24 cellular contexts compared by ENCODE assay signal in the genomic region with DNA sequence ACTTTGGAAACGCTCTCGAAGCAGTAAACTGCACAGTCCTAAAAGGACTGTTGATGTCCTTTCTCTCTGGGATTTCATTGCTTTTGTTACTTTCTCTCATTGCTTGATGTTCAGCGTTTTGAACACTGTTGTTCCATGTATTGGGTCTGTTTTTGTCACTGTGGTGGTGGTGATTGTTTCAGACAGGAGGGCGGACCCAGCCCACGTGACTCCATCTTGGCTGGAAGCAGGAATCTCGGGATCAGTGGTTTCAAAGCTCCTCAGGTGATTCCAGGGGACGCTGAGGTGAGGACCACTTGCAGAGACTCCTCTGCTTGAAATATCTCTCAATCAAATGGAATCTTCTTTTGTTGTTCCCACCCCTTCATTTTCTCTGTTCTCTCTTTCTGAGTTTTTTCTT. TPM values are rescaled to one million over a fixed set of nuclear protein-coding genes. Genes with fewer than 3 reads are reported as not detected.
DNase-seq lines count a peak whose midpoint lies in the region; ATAC-seq, FAIRE-seq and TF ChIP-seq lines count a peak whose summit lies in the region.
"Had no signal": no experiment of that assay in that cellular context is flagged by ENCODE, and none has a peak within 500 bp of the region (broad histone marks: within the 10 kb centered on the region; RNA-seq: fewer than 3 reads in every experiment).

No MANE protein-coding gene starts in this region.

- H3K9me3 ChIP-seq in mammary epithelial cell (replicated peaks; ENCODE audit: insufficient read depth, low read length) (no peaks in the 10 kb centered on the region), Loucy (ENCODE audit: insufficient read depth, low read depth, low read length) (no peaks in the 10 kb centered on the region), H1 (ENCODE audit: insufficient read depth in 2 of 2, low read depth in 1 of 2, low read length in 1 of 2) (no peaks in the 10 kb centered on the region), spleen (peaks cover 0 to 3% (median 0%) of the 10 kb centered on the region in 8 donors)
- H3K9me3 ChIP-seq: MG63 had no signal

- in situ Hi-C loops in mammary epithelial cell (cut with MboI; ENCODE audit: low sequenced_read_pairs in 2 of 2) = no loop called here

- no peak overlapping the region for H4K5ac ChIP-seq in H1 (ENCODE audit: insufficient read length, low read depth, low read length)

- H3K4me1 ChIP-seq in mammary epithelial cell (ENCODE audit: insufficient read depth, low read length) (no peaks in the 10 kb centered on the region), Loucy (ENCODE audit: insufficient read depth, low read length, poor library complexity, severe bottlenecking) (no peaks in the 10 kb centered on the region), H1 (replicated peaks in 1 of 4; ENCODE audit: control insufficient read depth in 3 of 4, insufficient read depth in 4 of 4, low read length in 3 of 4) (no peaks in the 10 kb centered on the region), spleen (peaks cover 0 to 23% (median 8%) of the 10 kb centered on the region in 6 donors)

- no peak overlapping the region for H3K56ac ChIP-seq in H1 (replicated peaks; ENCODE audit: insufficient read length, low read depth, low read length)

- no peak for FAIRE-seq in H1 (lab: Jason Lieb, UNC)
- FAIRE-seq: RCC 7860 had no signal

- CTCF ChIA-PET in mammary epithelial cell (lab: Charles Lee; ENCODE audit: low non-redundant PET) (no interaction called here), MCF 10A (lab: Yijun Ruan, JAX) (interaction anchor here (1.4 to 3.2 kb wide), 2 partner anchors 27 to 315 kb away, joined by 3 to 15 read pairs; no protein-coding TSS in a partner anchor), H1 (lab: Charles Lee; ENCODE audit: partially characterized antibody) (interaction anchor here (1.0 to 7.4 kb wide), 7 partner anchors 9 to 58 kb away, joined by 3 to 81 read pairs (median 3); no protein-coding TSS in a partner anchor)

- 70% methylated on average over 6 of the region's 7 CpGs for WGBS in mammary epithelial cell (ENCODE audit: low coverage, missing lambda C conversion rate)
- 91% methylated on average over 7 of the region's 7 CpGs; no CpG with 5 or more reads in 1 of the 2 experiments for WGBS in H1 (ENCODE audit: extremely low coverage in 1 of 2, insufficient coverage in 1 of 2, insufficient read length in 1 of 2, insufficient replicate concordance in 2 of 2, low coverage in 1 of 2, low lambda C conversion rate in 2 of 2, missing lambda C conversion rate in 1 of 2), 2 experiments
- WGBS in spleen, 5 donors = 78 to 86% (median 83%) methylated on average over 7 of the region's 7 CpGs

- peaks cover 28% of the 10 kb centered on the region for H3K27me3 Mint-ChIP-seq in MCF 10A (ENCODE audit: insufficient read depth, unreplicated experiment)
- H3K27me3 Mint-ChIP-seq: B cell; CD4-positive, alpha-beta memory T cell had no signal

- H3K36me3 Mint-ChIP-seq in MCF 10A (ENCODE audit: insufficient read depth, unreplicated experiment) = no peaks in the 10 kb centered on the region

- no peak overlapping the region for H2AK5ac ChIP-seq in H1 (ENCODE audit: low read depth, low read length)

- H2BK12ac ChIP-seq in H1 (ENCODE audit: low read depth, low read length) = no peak overlapping the region

- H3K4me2 ChIP-seq in mammary epithelial cell (ENCODE audit: insufficient read depth, low read depth, low read length) (no peak overlapping the region), Loucy (ENCODE audit: low read depth, low read length, poor library complexity, severe bottlenecking) (no peak overlapping the region), H1 (ENCODE audit: insufficient read depth in 1 of 2, low read depth in 2 of 2, low read length in 2 of 2) (no peak overlapping the region)
- H3K4me2 ChIP-seq: KMS-11 had no signal

- no peak for TF ChIP-seq EP300 in H1 (IDR thresholded peaks at IDR 0.05; ENCODE audit: borderline replicate concordance in 1 of 2, low read depth in 2 of 2, low read length in 2 of 2)

- POLR2A ChIA-PET in MCF 10A (lab: Yijun Ruan, JAX) = no interaction called here
- POLR2A ChIA-PET in H1 (lab: Charles Lee; ENCODE audit: partially characterized antibody) = interaction anchor here (0.9 to 26.3 kb wide), 10 partner anchors 9 to 63 kb away, joined by 3 to 490 read pairs (median 6); a partner anchor contains a TSS

- dilution Hi-C loops in mammary epithelial cell (cut with HindIII; ENCODE audit: low sequenced_read_pairs) = no loop called here

- intact Hi-C loops in mammary epithelial cell (cut with micrococcal nuclease) (no loop called here), MCF 10A (cut with micrococcal nuclease) (no loop called here), spleen (cut with DNase I; ENCODE audit: low total_unique reads) (no loop called here)

- H4K20me1 ChIP-seq in mammary epithelial cell (ENCODE audit: insufficient read depth, low read length) = no peaks in the 10 kb centered on the region
- no peaks in the 10 kb centered on the region for H4K20me1 ChIP-seq in Loucy (ENCODE audit: insufficient read depth, low read length, poor library complexity, severe bottlenecking)
- H4K20me1 ChIP-seq in H1 (replicated peaks in 1 of 2; ENCODE audit: control insufficient read depth in 1 of 2, insufficient read depth in 2 of 2, low read length in 2 of 2) = peaks cover 2 to 7% of the 10 kb centered on the region in 2 experiments

- H3K9me2 ChIP-seq in Loucy (replicated peaks; ENCODE audit: low read depth, low read length) = no peaks in the 10 kb centered on the region

- no peak overlapping the region for H2BK20ac ChIP-seq in H1 (ENCODE audit: low read length)

- peaks cover 8% of the 10 kb centered on the region; the same call in 1 of the 2 replicates for H3K79me1 ChIP-seq in H1 (ENCODE audit: low read depth, low read length)

- H3K27ac Mint-ChIP-seq in MCF 10A (ENCODE audit: low read depth, unreplicated experiment) = no peak overlapping the region
- H3K27ac Mint-ChIP-seq: B cell had no signal

- no peaks in the 10 kb centered on the region for H3K36me3 ChIP-seq in mammary epithelial cell (ENCODE audit: insufficient read depth, low read length)
- H3K36me3 ChIP-seq in Loucy (ENCODE audit: insufficient read depth, low read length) = no peaks in the 10 kb centered on the region
- peaks cover 24 to 73% (median 32%) of the 10 kb centered on the region in 4 experiments for H3K36me3 ChIP-seq in H1 (ENCODE audit: control insufficient read depth in 2 of 4, insufficient read depth in 4 of 4, low read length in 3 of 4)
- H3K36me3 ChIP-seq in spleen = no peaks in the 10 kb centered on the region
- H3K36me3 ChIP-seq: MG63 had no signal

- no peak for DNase-seq in mammary epithelial cell
- DNase-seq in MCF 10A (ENCODE audit: unreplicated experiment) = no peak
- DNase-seq in H1 (ENCODE audit: low read depth in 1 of 2, low spot score in 2 of 2) = no peak
- DNase-seq in COLO829 (ENCODE audit: low spot score) = no peak
- no peak for DNase-seq in spleen
- DNase-seq in RKO (ENCODE audit: low spot score) = no peak
- DNase-seq: Calu3; CD4-positive, alpha-beta memory T cell; DMS53; H7; MG63; NCI-H1092 treated with DMSO at 0.1 percent for 48 hours; NCI-H748 treated with DMSO at 0.1 percent for 48 hours; NK-92 treated with Interleukin-12 subunit alpha and Interleukin-12 subunit beta, amount 100 ng/mL, for 24 hours; Right ventricle myocardium superior had no signal

- H4K91ac ChIP-seq in H1 (replicated peaks; ENCODE audit: insufficient read length, low read length) = no peak overlapping the region

- H2AFZ ChIP-seq in mammary epithelial cell (ENCODE audit: low read depth, low read length) = peak overlapping the region; percentile 21
- H2AFZ ChIP-seq in Loucy (ENCODE audit: low read length) = 0 out of 2 replicates have a peak overlapping the region, but pooled peaks have one; percentile 46
- H2AFZ ChIP-seq in H1 (ENCODE audit: low read length) = no peak overlapping the region

- H3K4me3 ChIP-seq in mammary epithelial cell (replicated peaks in 1 of 3; ENCODE audit: insufficient read depth in 1 of 3, low read depth in 2 of 3, low read length in 3 of 3) (no peak overlapping the region), Loucy (ENCODE audit: low read length, poor library complexity, severe bottlenecking) (no peak overlapping the region), H1 (ENCODE audit: extremely low read depth in 1 of 4, insufficient read depth in 2 of 4, low read depth in 3 of 4, low read length in 4 of 4) (no peak overlapping the region), spleen (no peak overlapping the region)
- H3K4me3 ChIP-seq: MG63, SK-N-MC had no signal

- no peak for ATAC-seq in HG02973 (IDR thresholded peaks at IDR 0.05; ENCODE audit: unreplicated experiment)

- H3K9ac ChIP-seq in mammary epithelial cell (ENCODE audit: insufficient read depth, low read length) (no peak overlapping the region), Loucy (ENCODE audit: low read depth, low read length, poor library complexity, severe bottlenecking) (no peak overlapping the region), H1 (replicated peaks in 1 of 4; ENCODE audit: extremely low read depth in 1 of 4, low read depth in 3 of 4, low read length in 3 of 4) (no peak overlapping the region)
- H3K9ac ChIP-seq: KMS-11 had no signal

- no peak overlapping the region for H2BK15ac ChIP-seq in H1 (ENCODE audit: low read length)

- no TSS peak for BruUV-seq in mammary epithelial cell (replicated peaks; lab: Mats Ljungman, UMichigan)
- no TSS peak for BruUV-seq in MCF 10A (replicated peaks; lab: Mats Ljungman, UMichigan)

- H4K8ac ChIP-seq in H1 (ENCODE audit: extremely low read depth, insufficient read depth, low read length) = no peak overlapping the region

- no peaks in the 10 kb centered on the region for H3K9me3 Mint-ChIP-seq in MCF 10A (ENCODE audit: unreplicated experiment)

- no peak for TF ChIP-seq RAD21 in H1 (IDR thresholded peaks at IDR 0.05 in 1 of 2, conservative IDR thresholded peaks at IDR 0.05 in 1 of 2; ENCODE audit: low read depth in 2 of 2, low read length in 2 of 2)

- H3K79me2 ChIP-seq in mammary epithelial cell (ENCODE audit: insufficient read depth, low read length) (no peaks in the 10 kb centered on the region), Loucy (ENCODE audit: insufficient read depth, low read length) (no peaks in the 10 kb centered on the region), H1 (ENCODE audit: control insufficient read depth in 1 of 2, insufficient read depth in 2 of 2, low read length in 2 of 2) (peaks cover 0 to 48% of the 10 kb centered on the region in 2 experiments; a peak in 3 of 4 replicates)

- H3K14ac ChIP-seq in H1 (ENCODE audit: insufficient read length) = no peak overlapping the region

- H3F3A ChIP-seq in Loucy (ENCODE audit: low read depth) = no peaks in the 10 kb centered on the region

- no peak overlapping the region for H3K18ac ChIP-seq in H1 (ENCODE audit: extremely low read depth, low read length)

- H2BK5ac ChIP-seq in H1 (ENCODE audit: low read depth, low read length) = no peak overlapping the region

- H3K23ac ChIP-seq in H1 (ENCODE audit: insufficient read length) = no peak overlapping the region

- no peak overlapping the region for H3K4ac ChIP-seq in H1 (replicated peaks; ENCODE audit: insufficient read length, low read depth, low read length)

- no peak overlapping the region for H3K27ac ChIP-seq in mammary epithelial cell (ENCODE audit: insufficient read depth, low read depth, low read length)
- 0 out of 2 replicates have a peak overlapping the region, but pooled peaks have one; percentile 22 for H3K27ac ChIP-seq in H1 (ENCODE audit: low read depth, low read length)
- no peak overlapping the region for H3K27ac ChIP-seq in spleen
- H3K27ac ChIP-seq: KMS-11, SK-N-MC had no signal

- TF ChIP-seq POLR2A in H1 (IDR thresholded peaks at IDR 0.05; ENCODE audit: control extremely low read depth in 1 of 2, low read depth in 2 of 2, low read length in 2 of 2) = no peak
- TF ChIP-seq POLR2A in spleen (IDR thresholded peaks at IDR 0.05) = no peak

- H3K27me3 ChIP-seq in mammary epithelial cell (ENCODE audit: insufficient read depth, low read length) (no peaks in the 10 kb centered on the region), Loucy (ENCODE audit: insufficient read depth, low read length, poor library complexity, severe bottlenecking) (no peaks in the 10 kb centered on the region), H1 (replicated peaks in 1 of 4; ENCODE audit: control insufficient read depth in 3 of 4, extremely low read depth in 1 of 4, insufficient read depth in 3 of 4, low read length in 3 of 4) (no peaks in the 10 kb centered on the region), spleen (replicated peaks in 1 of 7) (peaks cover 0 to 6% (median 0%) of the 10 kb centered on the region in 7 donors)
- H3K27me3 ChIP-seq: MG63 had no signal

- no peak overlapping the region for H2BK120ac ChIP-seq in H1 (replicated peaks; ENCODE audit: low read depth, low read length)

- H3K4me3 Mint-ChIP-seq in MCF 10A (ENCODE audit: unreplicated experiment) = no peak overlapping the region
- H3K4me3 Mint-ChIP-seq: B cell; CD4-positive, alpha-beta memory T cell had no signal

- H3K23me2 ChIP-seq in H1 (ENCODE audit: low read depth, low read length) = no peaks in the 10 kb centered on the region

- TF ChIP-seq CTCF in mammary epithelial cell (conservative IDR thresholded peaks at IDR 0.05 in 1 of 2, IDR thresholded peaks at IDR 0.05 in 1 of 2; ENCODE audit: extremely low read depth in 1 of 2, insufficient read depth in 1 of 2, low read depth in 1 of 2, low read length in 2 of 2) = no peak
- TF ChIP-seq CTCF in MCF 10A (IDR thresholded peaks at IDR 0.05; ENCODE audit: unreplicated experiment) = no peak
- TF ChIP-seq CTCF in Loucy (conservative IDR thresholded peaks at IDR 0.05; ENCODE audit: low read length) = no peak
- TF ChIP-seq CTCF in H1 (IDR thresholded peaks at IDR 0.05; ENCODE audit: control extremely low read depth in 1 of 3, insufficient read depth in 1 of 3, low read depth in 1 of 3, low read length in 3 of 3) = no peak
- no peak for TF ChIP-seq CTCF in spleen (IDR thresholded peaks at IDR 0.05 in 8 of 11, conservative IDR thresholded peaks at IDR 0.05 in 3 of 11)

- peaks cover 6% of the 10 kb centered on the region for H3K4me1 Mint-ChIP-seq in MCF 10A (ENCODE audit: insufficient read depth, unreplicated experiment)

RNA-seq across cellular contexts. Expression of a gene that starts 18.3 kb away (rescaled TPM):
- total RNA-seq in mammary epithelial cell (not detected), MCF 10A (2022) (not detected in 2 replicates), spleen (10 to 100 TPM; 34.5 to 46.0 (median 40.5) TPM)
- polyA plus RNA-seq in mammary epithelial cell (not detected), H1 (2011; rRNA removed) (not detected in 2 replicates), spleen (10 to 100 TPM; 15.6 to 21.0 (median 16.6) TPM)
- polyA minus RNA-seq in mammary epithelial cell = not detected
- not detected in 2 replicates for total RNA-seq in H1 (2021; fragmentation: NEBNext Ultra II Directional; extraction: Animal tissue kit (Norgen Biotek cat#: 25700))
- polyA plus RNA-seq in H1 (2011; cell fraction: cytosol; rRNA removed) = not detected
- polyA plus RNA-seq in H1 (2011; cell fraction: nucleus; rRNA removed) = not detected
- polyA plus RNA-seq in H1 (2012, experiment 1 of 2) = 4.4 to 8.4 TPM (median 5.1 TPM) in 4 replicates
- 2.9 TPM for polyA plus RNA-seq in H1 (2012, experiment 2 of 2)
- not detected for polyA plus RNA-seq in H1 (2013, experiment 1 of 2)
- polyA plus RNA-seq in H1 (2013, experiment 2 of 2) = not detected
- not detected in 2 replicates for polyA minus RNA-seq in H1 (2011; rRNA and poly(A)+ RNA removed)
- polyA minus RNA-seq in H1 (2011; cell fraction: cytosol; rRNA and poly(A)+ RNA removed) = not detected
- polyA minus RNA-seq in H1 (2011; cell fraction: nucleus; rRNA and poly(A)+ RNA removed) = not detected
- total RNA-seq: Calu3, H7, NCI-H460 had no signal

RNA-seq across cellular contexts. Expression of a gene that starts 48.5 kb away (rescaled TPM):
- total RNA-seq in mammary epithelial cell = under 1 TPM; 0.12 to 0.33 TPM
- 1.00 TPM for polyA plus RNA-seq in mammary epithelial cell
- polyA minus RNA-seq in mammary epithelial cell = 8.8 TPM
- total RNA-seq in MCF 10A (2022) = not detected in 2 replicates
- 102 and 106 TPM in 2 replicates for total RNA-seq in H1 (2021; fragmentation: NEBNext Ultra II Directional; extraction: Animal tissue kit (Norgen Biotek cat#: 25700))
- polyA plus RNA-seq in H1 (2011; rRNA removed) = 89.0 and 119 TPM in 2 replicates
- 91.7 TPM for polyA plus RNA-seq in H1 (2011; cell fraction: cytosol; rRNA removed)
- polyA plus RNA-seq in H1 (2011; cell fraction: nucleus; rRNA removed) = 116 TPM
- 90.0 to 121 TPM (median 112 TPM) in 4 replicates for polyA plus RNA-seq in H1 (2012, experiment 1 of 2)
- polyA plus RNA-seq in H1 (2012, experiment 2 of 2) = 101 TPM
- polyA plus RNA-seq in H1 (2013, experiment 1 of 2) = 129 TPM
- polyA plus RNA-seq in H1 (2013, experiment 2 of 2) = 122 TPM
- polyA minus RNA-seq in H1 (2011; rRNA and poly(A)+ RNA removed) = 70.3 and 84.6 TPM in 2 replicates
- 86.7 TPM for polyA minus RNA-seq in H1 (2011; cell fraction: cytosol; rRNA and poly(A)+ RNA removed)
- polyA minus RNA-seq in H1 (2011; cell fraction: nucleus; rRNA and poly(A)+ RNA removed) = 53.3 TPM
- total RNA-seq in spleen = 10 to 100 TPM in 6 of 7 donors, 1 to 10 TPM in 1; 8.8 to 37.2 (median 21.7) TPM
- polyA plus RNA-seq in spleen = 1 to 10 TPM; 3.3 to 8.0 (median 7.5) TPM

RNA-seq across cellular contexts. Expression of a gene that starts 50.6 kb away (rescaled TPM):
- total RNA-seq in mammary epithelial cell (not detected), MCF 10A (2022) (not detected in 2 replicates), spleen (not detected)
- polyA plus RNA-seq in mammary epithelial cell (not detected), H1 (2011; rRNA removed) (not detected in 2 replicates), spleen (under 1 TPM in 2 of 3 donors, not detected in 1; 0.06 to 0.07 TPM)
- polyA minus RNA-seq in mammary epithelial cell = not detected
- total RNA-seq in H1 (2021; fragmentation: NEBNext Ultra II Directional; extraction: Animal tissue kit (Norgen Biotek cat#: 25700)) = not detected in 2 replicates
- not detected for polyA plus RNA-seq in H1 (2011; cell fraction: cytosol; rRNA removed)
- not detected for polyA plus RNA-seq in H1 (2011; cell fraction: nucleus; rRNA removed)
- polyA plus RNA-seq in H1 (2012, experiment 1 of 2) = not detected in 4 replicates
- polyA plus RNA-seq in H1 (2012, experiment 2 of 2) = not detected
- polyA plus RNA-seq in H1 (2013, experiment 1 of 2) = not detected
- not detected for polyA plus RNA-seq in H1 (2013, experiment 2 of 2)
- 0.09 TPM in 1 of 2 replicates, not detected in the other for polyA minus RNA-seq in H1 (2011; rRNA and poly(A)+ RNA removed)
- polyA minus RNA-seq in H1 (2011; cell fraction: cytosol; rRNA and poly(A)+ RNA removed) = not detected
- polyA minus RNA-seq in H1 (2011; cell fraction: nucleus; rRNA and poly(A)+ RNA removed) = not detected
- total RNA-seq: A172; B cell; Calu3; CD4-positive, alpha-beta memory T cell; H7; NCI-H460; OCI-LY7; Right ventricle myocardium superior had no signal
- polyA plus RNA-seq: CD4-positive, alpha-beta memory T cell had no signal

Comparison
In these comparisons a context has a peak if more than half of its experiments do, and no peak if none do; other contexts are left out.
1. RNA of a gene that starts 18.3 kb away (total RNA-seq): 34.5 to 46.0 TPM in spleen; not detected in mammary epithelial cell, not detected in MCF 10A and not detected in H1; every median in the first group is over 10 times any median in the second.